10 cellular contexts compared by ENCODE assay signal in genomic region chr22:18044548-18045271, GRCh38. TPM values are rescaled to one million over a fixed set of nuclear protein-coding genes. Genes with fewer than 3 reads are reported as not detected.
DNase-seq lines count a peak whose midpoint lies in the region; ATAC-seq and TF ChIP-seq lines count a peak whose summit lies in the region.
"Had no signal": no experiment of that assay in that cellular context is flagged by ENCODE, and none has a peak within 500 bp of the region (broad histone marks: within the 10 kb centered on the region; RNA-seq: fewer than 3 reads in every experiment).

No MANE protein-coding gene starts in this region.

- H3K4me1 ChIP-seq in lung (ENCODE audit: control insufficient read depth in 2 of 2, insufficient read depth in 2 of 2, low read length in 2 of 2) = peaks cover 0 to 4% of the 10 kb centered on the region in 2 donors
- peaks cover 0 to 19% of the 10 kb centered on the region in 2 donors for H3K4me1 ChIP-seq in thoracic aorta (ENCODE audit: control insufficient read depth in 1 of 2, low read depth in 2 of 2)

- ATAC-seq in lung (ENCODE audit: insufficient read depth, low FRiP score) (no peak), thoracic aorta (ENCODE audit: insufficient number of reproducible peaks, low FRiP score, low read depth) (peak; percentile 18), GM18858 (IDR thresholded peaks at IDR 0.05; ENCODE audit: unreplicated experiment) (no peak)

- peak overlapping the region; percentile 99 for H3K27ac ChIP-seq in cingulate gyrus (ENCODE audit: low read depth, low read length)
- peak overlapping the region; percentile 61 to 69 for H3K27ac ChIP-seq in lung (ENCODE audit: low read depth in 1 of 2, low read length in 1 of 2)
- H3K27ac ChIP-seq in thoracic aorta = peak overlapping the region; percentile 28 to 68
- H3K27ac ChIP-seq: epithelial cell of prostate had no signal

- H3K9me3 ChIP-seq in lung (ENCODE audit: control insufficient read depth in 2 of 2, insufficient read depth in 1 of 2, low read length in 1 of 2) (peaks cover 0 to 8% of the 10 kb centered on the region in 2 donors), thoracic aorta (no peaks in the 10 kb centered on the region)

- no peak overlapping the region for H3K4me3 ChIP-seq in lung
- no peak overlapping the region for H3K4me3 ChIP-seq in thoracic aorta

- H3K36me3 ChIP-seq in lung (ENCODE audit: control insufficient read depth in 2 of 2, insufficient read depth in 2 of 2, low read length in 2 of 2) (no peaks in the 10 kb centered on the region), thoracic aorta (no peaks in the 10 kb centered on the region)

- H3K27me3 ChIP-seq in lung (ENCODE audit: control insufficient read depth, insufficient read depth) (no peaks in the 10 kb centered on the region), thoracic aorta (replicated peaks; ENCODE audit: insufficient read depth) (no peaks in the 10 kb centered on the region)

- peak; percentile 8 for DNase-seq in DMS79 treated with DMSO at 0.1 percent for 48 hours (lab: John Stamatoyannopoulos, UW)
- DNase-seq in DMS79 (lab: John Stamatoyannopoulos, UW) = no peak
- peak; percentile 38 for DNase-seq in lung (ENCODE audit: low spot score)
- DNase-seq in thoracic aorta (ENCODE audit: low spot score) = no peak
- no peak for DNase-seq in activated CD4-positive, alpha-beta T cell treated with anti-CD3 and anti-CD28 coated beads, Interleukin-2, amount 50 U/mL, for 1 hour
- DNase-seq in GDM1 (lab: John Stamatoyannopoulos, UW) = no peak
- DNase-seq: NCI-H2171 had no signal

- 70 to 75% methylated on average over 11 of the region's 11 CpGs for WGBS in lung, 2 donors

- TF ChIP-seq CTCF in lung (IDR thresholded peaks at IDR 0.05; ENCODE audit: control extremely low read depth, extremely low read depth) (no peak), thoracic aorta (IDR thresholded peaks at IDR 0.05) (no peak)

RNA-seq across cellular contexts. Expression of gene MICAL3, which starts 20.3 kb away (rescaled TPM):
- total RNA-seq in lung (10 to 100 TPM; 24.6 to 30.7 TPM), thoracic aorta (10 to 100 TPM; 45.2 to 78.0 TPM)
- 1 to 10 TPM; 4.4 to 6.2 TPM for polyA plus RNA-seq in lung

RNA-seq across cellular contexts. Expression of gene PEX26, which starts 33.1 kb away (rescaled TPM):
- total RNA-seq in lung (10 to 100 TPM; 19.1 to 36.9 TPM), thoracic aorta (10 to 100 TPM; 39.1 to 46.0 TPM)
- 10 to 100 TPM; 16.9 to 19.8 TPM for polyA plus RNA-seq in lung

Comparison
In these comparisons a context has a peak if more than half of its experiments do, and no peak if none do; other contexts are left out.
1. DNase-seq: peak in DMS79 treated with DMSO at 0.1 percent for 48 hours (single experiment) and lung (single experiment); none in DMS79 (single experiment), thoracic aorta (single experiment), activated CD4-positive, alpha-beta T cell treated with anti-CD3 and anti-CD28 coated beads, Interleukin-2, amount 50 U/mL, for 1 hour (single experiment) and GDM1 (single experiment).
2. H3K27ac ChIP-seq: peak in every context shown above with its lines; median percentile 99 in cingulate gyrus; 65 in lung; 48 in thoracic aorta.